14 cellular contexts compared by ENCODE assay signal in genomic region chr14:59356783-59357182, GRCh38.
DNase-seq lines count a peak whose midpoint lies in the region; ATAC-seq and TF ChIP-seq lines count a peak whose summit lies in the region.
"Had no signal": no experiment of that assay in that cellular context is flagged by ENCODE, and none has a peak within 500 bp of the region (broad histone marks: within the 10 kb centered on the region; RNA-seq: fewer than 3 reads in every experiment).

No MANE protein-coding gene starts in this region.

- ATAC-seq in GM19463 (IDR thresholded peaks at IDR 0.05; ENCODE audit: unreplicated experiment) (peak; percentile 58), HG03039 (IDR thresholded peaks at IDR 0.05; ENCODE audit: unreplicated experiment) (peak; percentile 55), RWPE2 (ENCODE audit: low read depth) (no peak), SK-N-SH treated with all-trans-retinoic acid at 6 μM for 48 hours (no peak)
- ATAC-seq: HepG2 had no signal

- in situ Hi-C loops in GM13976 (cut with MboI; ENCODE audit: low sequenced_read_pairs, unreplicated experiment): no loop called here

- H3K27me3 ChIP-seq in RWPE2 (ENCODE audit: insufficient read depth, poor library complexity, severe bottlenecking): no peaks in the 10 kb centered on the region
- H3K27me3 ChIP-seq: BLaER1 treated with 17β-estradiol and CSF1 and Interleukin-3, amounts not matched to agents 10 nM and 100 nM had no signal

- H3K4me1 ChIP-seq in RWPE2 (ENCODE audit: insufficient read depth, poor library complexity, severe bottlenecking): peaks cover 60% of the 10 kb centered on the region

- no peak for TF ChIP-seq CTCF in GM13976 (IDR thresholded peaks at IDR 0.05; ENCODE audit: borderline replicate concordance, control extremely low read depth, extremely low read depth, insufficient read depth, missing control alignments)
- TF ChIP-seq CTCF in RWPE2 (IDR thresholded peaks at IDR 0.05; ENCODE audit: poor library complexity, severe bottlenecking): no peak

- no peak overlapping the region for H3K4me3 ChIP-seq in RWPE2 (ENCODE audit: severe bottlenecking)
- H3K4me3 ChIP-seq: BLaER1 treated with 17β-estradiol and CSF1 and Interleukin-3, amounts not matched to agents 10 nM and 100 nM; thoracic aorta had no signal

- peak; percentile 23 for DNase-seq in GM13976 (ENCODE audit: low spot score)
- no peak for DNase-seq in RWPE2 (ENCODE audit: low spot score)
- DNase-seq in SKM-1 treated with dmso at 0.1 percent for 144 hours (lab: John Stamatoyannopoulos, UW; ENCODE audit: unreplicated experiment): no peak
- no peak for DNase-seq in activated gamma-delta T cell treated with Interleukin-2 at 50 U/mL for 16 hours
- no peak for DNase-seq in NCI-H446 (lab: John Stamatoyannopoulos, UW)
- DNase-seq: activated T-cell treated with anti-CD3 and anti-CD28 coated beads, Interleukin-2, amount 50 U/mL, for 1 hour; head of caudate nucleus; NCI-H2171 treated with DMSO at 0.1 percent for 48 hours had no signal

- no peaks in the 10 kb centered on the region for H3K9me3 ChIP-seq in RWPE2 (ENCODE audit: severe bottlenecking)
- H3K9me3 ChIP-seq: BLaER1 treated with 17β-estradiol and CSF1 and Interleukin-3, amounts not matched to agents 10 nM and 100 nM; thoracic aorta had no signal

- H3K36me3 ChIP-seq in RWPE2 (ENCODE audit: low read depth): peaks cover 9% of the 10 kb centered on the region; the same call in 1 of the 2 replicates

- peak overlapping the region; percentile 98 for H3K27ac ChIP-seq in RWPE2 (ENCODE audit: poor library complexity, severe bottlenecking)
- H3K27ac ChIP-seq: BLaER1 treated with 17β-estradiol and CSF1 and Interleukin-3, amounts not matched to agents 10 nM and 100 nM had no signal

TF ChIP-seq in SK-N-SH treated with all-trans-retinoic acid at 6 μM for 48 hours, 23 proteins besides CTCF, POLR2A, EP300 and RAD21:
- TF ChIP-seq ESRRG (CRISPR knock-in tag; IDR thresholded peaks at IDR 0.05) (no peak), TCF4 (CRISPR knock-in tag; IDR thresholded peaks at IDR 0.05; ENCODE audit: borderline replicate concordance) (no peak), ISL1 (CRISPR knock-in tag; IDR thresholded peaks at IDR 0.05) (no peak), ZNF8 (CRISPR knock-in tag; IDR thresholded peaks at IDR 0.05) (no peak), SNAI2 (CRISPR knock-in tag; IDR thresholded peaks at IDR 0.05) (no peak), GLIS3 (CRISPR knock-in tag; IDR thresholded peaks at IDR 0.05) (no peak), ZNF70 (CRISPR knock-in tag; IDR thresholded peaks at IDR 0.05) (no peak)

Comparison
In these comparisons a context has a peak if more than half of its experiments do, and no peak if none do; other contexts are left out.
1. ATAC-seq: peak in GM19463 (single experiment) and HG03039 (single experiment); none in RWPE2 (single experiment) and SK-N-SH treated with all-trans-retinoic acid at 6 μM for 48 hours (single experiment).